Comparison of ENCODE assay signal across 30 cellular contexts in genomic region chr19:5942991-5943390, GRCh38. TPM values are rescaled to one million over a fixed set of nuclear protein-coding genes. Genes with fewer than 3 reads are reported as not detected.
DNase-seq lines count a peak whose midpoint lies in the region; ATAC-seq and TF ChIP-seq lines count a peak whose summit lies in the region.
"Had no signal": no experiment of that assay in that cellular context is flagged by ENCODE, and none has a peak within 500 bp of the region (broad histone marks: within the 10 kb centered on the region; RNA-seq: fewer than 3 reads in every experiment).

No MANE protein-coding gene starts in this region.

- H3K27ac Mint-ChIP-seq in nephron = peak overlapping the region; percentile 91 to 98 (median 97)
- H3K27ac Mint-ChIP-seq: stimulated activated naive B cell treated with anti-CD40 and anti-IgM and Interleukin-4, amounts not matched to agents 10 μg/mL and 1 μg/mL and 100 μg/mL, for 72 hours; T-helper 1 cell treated with Interleukin-12 subunit alpha and Interleukin-12 subunit beta and Interleukin-4 antibody, amounts not matched to agents 30 μg/mL and 1 μg/mL, for 36 hours had no signal

- H3K27ac ChIP-seq in heart left ventricle = peak overlapping the region in 2 of 12 donors; percentile 5 to 68
- H3K27ac ChIP-seq in esophagus muscularis mucosa (replicated peaks in 1 of 4) = peak overlapping the region; percentile 54 to 73 (median 64)
- H3K27ac ChIP-seq in uterus = peak overlapping the region; percentile 31 to 40
- H3K27ac ChIP-seq: BLaER1, left lung, psoas muscle, skin epidermis, testis had no signal

- no peak overlapping the region for H3K4me3 ChIP-seq in heart left ventricle
- no peak overlapping the region for H3K4me3 ChIP-seq in esophagus muscularis mucosa
- no peak overlapping the region for H3K4me3 ChIP-seq in uterus
- H3K4me3 ChIP-seq: BLaER1, left lung, Peyer's patch, psoas muscle, skin epidermis, testis had no signal

- H3K27me3 ChIP-seq in heart left ventricle (no peaks in the 10 kb centered on the region), esophagus muscularis mucosa (no peaks in the 10 kb centered on the region), uterus (no peaks in the 10 kb centered on the region)
- H3K27me3 ChIP-seq: BLaER1, left lung, Peyer's patch, testis had no signal

- no peak for ATAC-seq in left ventricle myocardium superior
- no peak for ATAC-seq in heart left ventricle
- ATAC-seq in HG02678 (IDR thresholded peaks at IDR 0.05; ENCODE audit: unreplicated experiment) = no peak
- ATAC-seq: left lung; psoas muscle; stimulated activated naive B cell treated with anti-CD40 and anti-IgM and Interleukin-4, amounts not matched to agents 10 μg/mL and 1 μg/mL and 100 μg/mL, for 72 hours had no signal

- H3K9me3 ChIP-seq in heart left ventricle (no peaks in the 10 kb centered on the region), esophagus muscularis mucosa (no peaks in the 10 kb centered on the region), uterus (no peaks in the 10 kb centered on the region)
- H3K9me3 ChIP-seq: BLaER1, left lung, Peyer's patch, psoas muscle, testis had no signal

- no peaks in the 10 kb centered on the region for H3K27me3 Mint-ChIP-seq in nephron (ENCODE audit: low read depth)
- H3K27me3 Mint-ChIP-seq: stimulated activated naive B cell treated with anti-CD40 and anti-IgM and Interleukin-4, amounts not matched to agents 10 μg/mL and 1 μg/mL and 100 μg/mL, for 72 hours had no signal

- peak overlapping the region; percentile 6 to 45 (median 34) for H3K4me3 Mint-ChIP-seq in nephron
- H3K4me3 Mint-ChIP-seq: stimulated activated naive B cell treated with anti-CD40 and anti-IgM and Interleukin-4, amounts not matched to agents 10 μg/mL and 1 μg/mL and 100 μg/mL, for 72 hours; T-helper 1 cell treated with Interleukin-12 subunit alpha and Interleukin-12 subunit beta and Interleukin-4 antibody, amounts not matched to agents 30 μg/mL and 1 μg/mL, for 36 hours had no signal

- H3K36me3 ChIP-seq in heart left ventricle = peaks cover 0 to 36% (median 29%) of the 10 kb centered on the region in 9 donors
- peaks cover 10 to 35% (median 30%) of the 10 kb centered on the region in 4 donors for H3K36me3 ChIP-seq in esophagus muscularis mucosa
- no peaks in the 10 kb centered on the region for H3K36me3 ChIP-seq in uterus

- TF ChIP-seq POLR2A in heart left ventricle (IDR thresholded peaks at IDR 0.05) (no peak), esophagus muscularis mucosa (IDR thresholded peaks at IDR 0.05; ENCODE audit: low read depth) (no peak), uterus (IDR thresholded peaks at IDR 0.05) (no peak)

- H3K9me3 Mint-ChIP-seq in nephron = no peaks in the 10 kb centered on the region
- H3K9me3 Mint-ChIP-seq: stimulated activated naive B cell treated with anti-CD40 and anti-IgM and Interleukin-4, amounts not matched to agents 10 μg/mL and 1 μg/mL and 100 μg/mL, for 72 hours; T-helper 1 cell treated with Interleukin-12 subunit alpha and Interleukin-12 subunit beta and Interleukin-4 antibody, amounts not matched to agents 30 μg/mL and 1 μg/mL, for 36 hours had no signal

- TF ChIP-seq EP300 in esophagus muscularis mucosa (IDR thresholded peaks at IDR 0.05) = no peak

- TF ChIP-seq CTCF in heart left ventricle (IDR thresholded peaks at IDR 0.05) (no peak), esophagus muscularis mucosa (IDR thresholded peaks at IDR 0.05) (no peak), nephron (IDR thresholded peaks at IDR 0.05; ENCODE audit: unreplicated experiment in 3 of 3) (no peak), uterus (IDR thresholded peaks at IDR 0.05) (no peak)

- H3K36me3 Mint-ChIP-seq in nephron (ENCODE audit: low read depth) = peaks cover 41% of the 10 kb centered on the region

- 83 to 90% (median 84%) methylated on average over 9 of the region's 9 CpGs for WGBS in heart left ventricle, 4 donors
- 73% methylated on average over 9 of the region's 9 CpGs for WGBS in esophagus muscularis mucosa

- intact Hi-C loops in left ventricle myocardium superior (cut with micrococcal nuclease) (no loop called here), heart left ventricle (cut with DNase I) (no loop called here), esophagus muscularis mucosa (cut with DNase I) (no loop called here), uterus (cut with DNase I; ENCODE audit: low total_unique reads) (no loop called here)

- H3K4me1 Mint-ChIP-seq in nephron = peaks cover 69% of the 10 kb centered on the region

- H3K4me1 ChIP-seq in heart left ventricle (peaks cover 0 to 53% (median 25%) of the 10 kb centered on the region in 12 donors), esophagus muscularis mucosa (peaks cover 41 to 77% (median 66%) of the 10 kb centered on the region in 4 donors), uterus (peaks cover 0 to 7% of the 10 kb centered on the region in 2 donors)

- DNase-seq in left ventricle myocardium superior (peak; percentile 28), heart left ventricle (no peak), esophagus muscularis mucosa (ENCODE audit: extremely low spot score) (no peak), uterus (no peak), NCI-H2196 treated with DMSO at 0.1 percent for 48 hours (lab: John Stamatoyannopoulos, UW; ENCODE audit: unreplicated experiment) (no peak), OCI-M2 (lab: John Stamatoyannopoulos, UW; ENCODE audit: unreplicated experiment) (no peak)
- DNase-seq: ACHN; activated CD8-positive, alpha-beta memory T cell treated with anti-CD3 and anti-CD28 coated beads for 24 hours; activated naive CD4-positive, alpha-beta T cell treated with anti-CD3 and anti-CD28 coated beads, Interleukin-2, amount 50 U/mL, for 16 hours; activated T-cell treated with anti-CD3 and anti-CD28 coated beads, Interleukin-2, amount 50 U/mL, for 1 hour; aorta; caudate nucleus; dermis blood vessel endothelial cell; GDM1; GOT3; Karpas-422; MV-4-11; NCI-H1694; NCI-H526 treated with DMSO at 0.1 percent for 48 hours; Peyer's patch; psoas muscle; stimulated activated CD4-positive, alpha-beta T cell treated with anti-CD3 and anti-CD28 coated beads, Interleukin-2, amount 100 ng/mL, for 48 hours; stimulated activated naive B cell treated with anti-CD40 and anti-IgM and Interleukin-4, amounts not matched to agents 10 μg/mL and 1 μg/mL and 100 μg/mL, for 72 hours; testis had no signal

RNA-seq across cellular contexts. Expression of gene CAPS, which starts 28.9 kb away (rescaled TPM):
- total RNA-seq in left ventricle myocardium superior (4.1 TPM), heart left ventricle (1 to 10 TPM; 1.2 to 6.2 (median 3.3) TPM), esophagus muscularis mucosa (10 to 100 TPM in 3 of 4 donors, 1 to 10 TPM in 1; 5.5 to 16.1 (median 15.2) TPM), uterus (10 to 100 TPM in 3 of 4 donors, 1 to 10 TPM in 1; 2.0 to 48.7 (median 12.4) TPM)
- polyA plus RNA-seq in heart left ventricle = 1 to 10 TPM; 2.4 to 4.8 TPM

RNA-seq across cellular contexts. Expression of gene RANBP3, which starts 34.9 kb away (rescaled TPM):
- total RNA-seq in left ventricle myocardium superior = 76.6 TPM
- 10 to 100 TPM; 48.9 to 80.7 (median 58.0) TPM for total RNA-seq in heart left ventricle
- 10 to 100 TPM; 29.4 to 59.7 TPM for polyA plus RNA-seq in heart left ventricle
- 100 to 1,000 TPM in 2 of 4 donors, 10 to 100 TPM in 2; 92.2 to 127 (median 102) TPM for total RNA-seq in esophagus muscularis mucosa
- 10 to 100 TPM; 40.9 to 98.1 (median 48.5) TPM for total RNA-seq in uterus

RNA-seq across cellular contexts. Expression of gene VMAC, which starts 38.3 kb away (rescaled TPM):
- total RNA-seq in left ventricle myocardium superior = 2.2 TPM
- total RNA-seq in heart left ventricle = 1 to 10 TPM; 1.7 to 3.9 (median 2.3) TPM
- 1 to 10 TPM; 1.3 to 3.8 TPM for polyA plus RNA-seq in heart left ventricle
- 10 to 100 TPM in 1 of 4 donors, 1 to 10 TPM in 3; 5.0 to 12.5 (median 7.6) TPM for total RNA-seq in esophagus muscularis mucosa
- 10 to 100 TPM in 1 of 4 donors, 1 to 10 TPM in 3; 2.6 to 10.9 (median 7.1) TPM for total RNA-seq in uterus

RNA-seq across cellular contexts. Expression of gene NDUFA11, which starts 39.4 kb away (rescaled TPM):
- 558 TPM for total RNA-seq in left ventricle myocardium superior
- total RNA-seq in heart left ventricle = 100 to 1,000 TPM; 388 to 533 (median 476) TPM
- 100 to 1,000 TPM; 791 to 945 TPM for polyA plus RNA-seq in heart left ventricle
- 100 to 1,000 TPM; 292 to 378 (median 314) TPM for total RNA-seq in esophagus muscularis mucosa
- 100 to 1,000 TPM in 3 of 4 donors, 10 to 100 TPM in 1; 68.7 to 261 (median 150) TPM for total RNA-seq in uterus
